ENCODE assay signal across 17 cellular contexts in genomic region chr5:10123254-10123989, GRCh38.
A peak's percentile ranks its signal among the peaks of the same experiment; 100 is the strongest.
DNase-seq lines count a peak whose midpoint lies in the region; ATAC-seq and TF ChIP-seq lines count a peak whose summit lies in the region.
"Had no signal": no experiment of that assay in that cellular context is flagged by ENCODE, and none has a peak within 500 bp of the region (broad histone marks: within the 10 kb centered on the region; RNA-seq: fewer than 3 reads in every experiment).

No MANE protein-coding gene starts in this region.

- H3K9me3 ChIP-seq in Peyer's patch = no peaks in the 10 kb centered on the region

- ATAC-seq in Right ventricle myocardium superior (ENCODE audit: poor library complexity) = peak; percentile 65

- no peak for TF ChIP-seq CTCF in Peyer's patch (IDR thresholded peaks at IDR 0.05)

- DNase-seq in Right ventricle myocardium superior (no peak), cardiac septum (ENCODE audit: low spot score) (no peak), caudate nucleus (lab: John Stamatoyannopoulos, UW) (peak in 9 of 61 donors; percentile 16 to 36 (median 26)), hippocampal formation (lab: John Stamatoyannopoulos, UW) (peak; percentile 43 to 44), substantia nigra (lab: John Stamatoyannopoulos, UW) (peak in 14 of 49 donors; percentile 18 to 66 (median 26)), cerebellar cortex (ENCODE audit: low spot score) (no peak), Peyer's patch (no peak)
- no peak for DNase-seq in activated CD4-positive, alpha-beta T cell treated with anti-CD3 and anti-CD28 coated beads for 1 hour
- DNase-seq: DMS 273 treated with DMSO at 0.1 percent for 48 hours, GF-D8, GOT3, MV-4-11, NCI-H1436, NCI-H2029, NCI-H2171, NCI-H748 treated with DMSO at 0.1 percent for 48 hours had no signal

- no peak overlapping the region for H3K4me3 ChIP-seq in Peyer's patch

- no peaks in the 10 kb centered on the region for H3K4me1 ChIP-seq in Peyer's patch

- H3K27ac ChIP-seq in caudate nucleus (ENCODE audit: low read depth, low read length) (peak overlapping the region; percentile 94), substantia nigra (ENCODE audit: low read depth, low read length, poor library complexity, severe bottlenecking) (peak overlapping the region; percentile 96), Peyer's patch (no peak overlapping the region)
- H3K27ac ChIP-seq: RWPE1 had no signal

- no peaks in the 10 kb centered on the region for H3K27me3 ChIP-seq in Peyer's patch

- no peaks in the 10 kb centered on the region for H3K36me3 ChIP-seq in Peyer's patch

- intact Hi-C loops in Right ventricle myocardium superior (cut with DNase I) = no loop called here
- intact Hi-C loops in cardiac septum (cut with DNase I) = no loop called here

- no peak for TF ChIP-seq POLR2A in Peyer's patch (IDR thresholded peaks at IDR 0.05)

Comparison
In these comparisons a context has a peak if more than half of its experiments do, and no peak if none do; other contexts are left out.
1. DNase-seq: peak in hippocampal formation (2 of 2); none in Right ventricle myocardium superior (single experiment), cardiac septum (single experiment), cerebellar cortex (single experiment), Peyer's patch (0 of 3) and activated CD4-positive, alpha-beta T cell treated with anti-CD3 and anti-CD28 coated beads for 1 hour (single experiment).
2. H3K27ac ChIP-seq: peak in caudate nucleus (single experiment) and substantia nigra (single experiment); none in Peyer's patch (0 of 4).